19 cellular contexts compared by ENCODE assay signal in the genomic region with DNA sequence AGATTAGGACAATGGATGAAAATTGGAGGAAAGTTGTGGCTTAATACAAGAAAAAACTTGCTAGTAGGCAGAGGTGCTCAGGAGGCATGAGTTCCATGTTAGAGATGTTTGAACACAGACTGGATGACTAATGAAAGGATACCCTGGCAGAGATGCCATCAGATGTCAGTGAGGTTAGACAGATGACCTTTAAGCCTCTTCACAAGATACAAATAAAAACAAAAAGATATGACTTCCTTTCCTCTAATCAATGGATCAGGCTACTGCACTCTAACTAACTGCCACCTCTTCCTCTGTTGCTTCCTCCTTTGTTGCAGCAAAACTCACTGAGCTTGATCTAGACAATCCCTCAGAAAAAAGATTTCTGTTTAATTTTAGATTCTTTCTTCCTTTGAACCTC. TPM values are rescaled to one million over a fixed set of nuclear protein-coding genes. Genes with fewer than 3 reads are reported as not detected.
DNase-seq lines count a peak whose midpoint lies in the region; ATAC-seq and TF ChIP-seq lines count a peak whose summit lies in the region.
"Had no signal": no experiment of that assay in that cellular context is flagged by ENCODE, and none has a peak within 500 bp of the region (broad histone marks: within the 10 kb centered on the region; RNA-seq: fewer than 3 reads in every experiment).

No MANE protein-coding gene starts in this region.

- peak overlapping the region; percentile 43 for H3K27ac Mint-ChIP-seq in activated naive CD4-positive, alpha-beta T cell treated with anti-CD3 and anti-CD28 coated beads, Interleukin-2, amount 10 ng/mL, durations not matched to agents 7 days and 5 days
- H3K27ac Mint-ChIP-seq in activated T-helper 2 cell treated with anti-CD3 and anti-CD28 coated beads, Interferon-gamma antibody, Interleukin-2, Interleukin-4, amounts not matched to agents 10 μg/mL and 5 μg/mL and 100 μg/mL, durations not matched to agents 14 hours and 24 hours and 36 hours = peak overlapping the region; percentile 49
- no peak overlapping the region for H3K27ac Mint-ChIP-seq in HFFc6
- H3K27ac Mint-ChIP-seq: mesothelial cell of epicardium had no signal

- H3K27me3 ChIP-seq in ascending aorta (no peaks in the 10 kb centered on the region), testis (no peaks in the 10 kb centered on the region)

- TF ChIP-seq CTCF in HFFc6 (IDR thresholded peaks at IDR 0.05) (no peak), ascending aorta (IDR thresholded peaks at IDR 0.05) (no peak), testis (IDR thresholded peaks at IDR 0.05) (no peak)

- no peak overlapping the region for H3K27ac ChIP-seq in ascending aorta
- no peak overlapping the region for H3K27ac ChIP-seq in testis

- H3K4me3 Mint-ChIP-seq in activated naive CD4-positive, alpha-beta T cell treated with anti-CD3 and anti-CD28 coated beads, Interleukin-2, amount 10 ng/mL, durations not matched to agents 7 days and 5 days = no peak overlapping the region
- H3K4me3 Mint-ChIP-seq in activated T-helper 2 cell treated with anti-CD3 and anti-CD28 coated beads, Interferon-gamma antibody, Interleukin-2, Interleukin-4, amounts not matched to agents 10 μg/mL and 5 μg/mL and 100 μg/mL, durations not matched to agents 14 hours and 24 hours and 36 hours (ENCODE audit: low read depth) = no peak overlapping the region
- no peak overlapping the region for H3K4me3 Mint-ChIP-seq in HFFc6
- H3K4me3 Mint-ChIP-seq: mesothelial cell of epicardium had no signal

- intact Hi-C loops in activated T-helper 2 cell treated with anti-CD3 and anti-CD28 coated beads, Interferon-gamma antibody, Interleukin-2, Interleukin-4, amounts not matched to agents 10 μg/mL and 5 μg/mL and 100 μg/mL, durations not matched to agents 14 hours and 24 hours and 36 hours (cut with micrococcal nuclease) = loop anchor here (1.0 to 2.0 kb wide), 2 partner anchors 8 to 14 kb away; a partner anchor contains a TSS
- intact Hi-C loops in ascending aorta (cut with DNase I) (no loop called here), testis (cut with DNase I; ENCODE audit: low total_unique reads) (no loop called here)

- peaks cover 24% of the 10 kb centered on the region for H3K36me3 Mint-ChIP-seq in activated naive CD4-positive, alpha-beta T cell treated with anti-CD3 and anti-CD28 coated beads, Interleukin-2, amount 10 ng/mL, durations not matched to agents 7 days and 5 days
- peaks cover 58% of the 10 kb centered on the region for H3K36me3 Mint-ChIP-seq in activated T-helper 2 cell treated with anti-CD3 and anti-CD28 coated beads, Interferon-gamma antibody, Interleukin-2, Interleukin-4, amounts not matched to agents 10 μg/mL and 5 μg/mL and 100 μg/mL, durations not matched to agents 14 hours and 24 hours and 36 hours (ENCODE audit: low read depth)
- H3K36me3 Mint-ChIP-seq in HFFc6 (ENCODE audit: low read depth) = no peaks in the 10 kb centered on the region
- H3K36me3 Mint-ChIP-seq: mesothelial cell of epicardium had no signal

- CTCF ChIA-PET in activated naive CD4-positive, alpha-beta T cell treated with anti-CD3 and anti-CD28 coated beads, Interleukin-2, amount 10 ng/mL, durations not matched to agents 7 days and 5 days (lab: Charles Lee) = interaction anchor here (0.8 kb wide), 1 partner anchor 174 kb away, joined by 3 read pairs; no protein-coding TSS in a partner anchor

- TF ChIP-seq POLR2A in testis (IDR thresholded peaks at IDR 0.05) = no peak

- no peaks in the 10 kb centered on the region for H3K36me3 ChIP-seq in ascending aorta
- H3K36me3 ChIP-seq in testis (ENCODE audit: low read depth, missing control alignments) = no peaks in the 10 kb centered on the region

- peaks cover 48% of the 10 kb centered on the region for H3K4me1 Mint-ChIP-seq in activated naive CD4-positive, alpha-beta T cell treated with anti-CD3 and anti-CD28 coated beads, Interleukin-2, amount 10 ng/mL, durations not matched to agents 7 days and 5 days
- H3K4me1 Mint-ChIP-seq in activated T-helper 2 cell treated with anti-CD3 and anti-CD28 coated beads, Interferon-gamma antibody, Interleukin-2, Interleukin-4, amounts not matched to agents 10 μg/mL and 5 μg/mL and 100 μg/mL, durations not matched to agents 14 hours and 24 hours and 36 hours (ENCODE audit: low read depth) = peaks cover 44% of the 10 kb centered on the region
- H3K4me1 Mint-ChIP-seq in HFFc6 (ENCODE audit: low read depth) = no peaks in the 10 kb centered on the region

- H3K4me1 ChIP-seq in ascending aorta (no peaks in the 10 kb centered on the region), testis (no peaks in the 10 kb centered on the region)

- H3K9me3 Mint-ChIP-seq in activated naive CD4-positive, alpha-beta T cell treated with anti-CD3 and anti-CD28 coated beads, Interleukin-2, amount 10 ng/mL, durations not matched to agents 7 days and 5 days = no peaks in the 10 kb centered on the region
- no peaks in the 10 kb centered on the region for H3K9me3 Mint-ChIP-seq in activated T-helper 2 cell treated with anti-CD3 and anti-CD28 coated beads, Interferon-gamma antibody, Interleukin-2, Interleukin-4, amounts not matched to agents 10 μg/mL and 5 μg/mL and 100 μg/mL, durations not matched to agents 14 hours and 24 hours and 36 hours
- H3K9me3 Mint-ChIP-seq in HFFc6 = no peaks in the 10 kb centered on the region
- H3K9me3 Mint-ChIP-seq: mesothelial cell of epicardium had no signal

- ATAC-seq in stimulated activated naive CD8-positive, alpha-beta T cell treated with anti-CD3 and anti-CD28 coated beads, Interleukin-15, Interleukin-2, amounts not matched to agents 100 U/mL and 50 U/mL, for 24 hours = peak; percentile 89
- ATAC-seq: Panc1, right cardiac atrium had no signal

- H3K9me3 ChIP-seq in ascending aorta = no peaks in the 10 kb centered on the region
- no peaks in the 10 kb centered on the region for H3K9me3 ChIP-seq in testis

- H3K4me3 ChIP-seq in ascending aorta (no peak overlapping the region), testis (no peak overlapping the region)

- H3K27me3 Mint-ChIP-seq in activated naive CD4-positive, alpha-beta T cell treated with anti-CD3 and anti-CD28 coated beads, Interleukin-2, amount 10 ng/mL, durations not matched to agents 7 days and 5 days = no peaks in the 10 kb centered on the region
- H3K27me3 Mint-ChIP-seq in activated T-helper 2 cell treated with anti-CD3 and anti-CD28 coated beads, Interferon-gamma antibody, Interleukin-2, Interleukin-4, amounts not matched to agents 10 μg/mL and 5 μg/mL and 100 μg/mL, durations not matched to agents 14 hours and 24 hours and 36 hours (ENCODE audit: low read depth) = no peaks in the 10 kb centered on the region
- peaks cover 11% of the 10 kb centered on the region; the same call in 1 of the 2 replicates for H3K27me3 Mint-ChIP-seq in HFFc6 (ENCODE audit: insufficient read depth)

- no peak for DNase-seq in activated naive CD4-positive, alpha-beta T cell treated with anti-CD3 and anti-CD28 coated beads, Interleukin-2, amount 10 ng/mL, durations not matched to agents 7 days and 5 days
- no peak for DNase-seq in activated naive CD4-positive, alpha-beta T cell (lab: John Stamatoyannopoulos, UW)
- peak; percentile 40 to 55 for DNase-seq in Kasumi-1 (lab: John Stamatoyannopoulos, UW)
- no peak for DNase-seq in activated T-helper 2 cell treated with anti-CD3 and anti-CD28 coated beads, Interferon-gamma antibody, Interleukin-2, Interleukin-4, amounts not matched to agents 10 μg/mL and 5 μg/mL and 100 μg/mL, durations not matched to agents 14 hours and 24 hours and 36 hours (ENCODE audit: low spot score)
- no peak for DNase-seq in stimulated activated naive CD8-positive, alpha-beta T cell treated with anti-CD3 and anti-CD28 coated beads, Interleukin-15, Interleukin-2, amounts not matched to agents 100 U/mL and 50 U/mL, for 24 hours
- DNase-seq in HFFc6 = no peak
- DNase-seq in ascending aorta (ENCODE audit: low spot score in 2 of 2) = no peak
- DNase-seq in testis = no peak
- DNase-seq: amygdala; effector memory CD4-positive, alpha-beta T cell; hippocampal formation; kidney; NCI-H187; NCI-H524 treated with DMSO at 0.1 percent for 48 hours; right cardiac atrium had no signal

RNA-seq across cellular contexts. Expression of a gene that starts 14.7 kb away (rescaled TPM):
- total RNA-seq in activated T-helper 2 cell treated with anti-CD3 and anti-CD28 coated beads, Interferon-gamma antibody, Interleukin-2, Interleukin-4, amounts not matched to agents 10 μg/mL and 5 μg/mL and 100 μg/mL, durations not matched to agents 14 hours and 24 hours and 36 hours = 18.8 and 18.9 TPM in 2 replicates
- not detected for total RNA-seq in HFFc6 (2021; fragmentation: NEBNext Ultra II Directional; extraction: Animal tissue kit (Norgen Biotek cat#: 25700))
- total RNA-seq in ascending aorta (not detected), testis (1 to 10 TPM in 1 of 2 donors, under 1 TPM in 1; 0.93 to 2.7 TPM)
- 3.0 TPM for polyA plus RNA-seq in testis (ENCODE audit: insufficient read depth, low read depth, low replicate concordance)
- total RNA-seq: H4, mesothelial cell of epicardium, right cardiac atrium, temporal lobe had no signal
- polyA plus RNA-seq: right cardiac atrium had no signal

RNA-seq across cellular contexts. Expression of a gene that starts 27.9 kb away (rescaled TPM):
- 31.6 and 32.0 TPM in 2 replicates for total RNA-seq in activated T-helper 2 cell treated with anti-CD3 and anti-CD28 coated beads, Interferon-gamma antibody, Interleukin-2, Interleukin-4, amounts not matched to agents 10 μg/mL and 5 μg/mL and 100 μg/mL, durations not matched to agents 14 hours and 24 hours and 36 hours
- 1 to 10 TPM; 8.0 to 9.4 (median 9.0) TPM for total RNA-seq in HFFc6 (2021; fragmentation: NEBNext Ultra II Directional; extraction: Animal tissue kit (Norgen Biotek cat#: 25700))
- total RNA-seq in ascending aorta (5.7 TPM), testis (10 to 100 TPM; 40.8 to 53.4 TPM)
- polyA plus RNA-seq in testis (ENCODE audit: insufficient read depth, low read depth, low replicate concordance) = 8.5 TPM

Comparison
In these comparisons a context has a peak if more than half of its experiments do, and no peak if none do; other contexts are left out.
1. DNase-seq: peak in Kasumi-1 (2 of 2); none in activated naive CD4-positive, alpha-beta T cell treated with anti-CD3 and anti-CD28 coated beads, Interleukin-2, amount 10 ng/mL, durations not matched to agents 7 days and 5 days (single experiment), activated naive CD4-positive, alpha-beta T cell (0 of 4), activated T-helper 2 cell treated with anti-CD3 and anti-CD28 coated beads, Interferon-gamma antibody, Interleukin-2, Interleukin-4, amounts not matched to agents 10 μg/mL and 5 μg/mL and 100 μg/mL, durations not matched to agents 14 hours and 24 hours and 36 hours (single experiment), stimulated activated naive CD8-positive, alpha-beta T cell treated with anti-CD3 and anti-CD28 coated beads, Interleukin-15, Interleukin-2, amounts not matched to agents 100 U/mL and 50 U/mL, for 24 hours (single experiment), HFFc6 (single experiment), ascending aorta (0 of 2) and testis (single experiment).